ENCODE assay signal across 8 cellular contexts in genomic region chr1:10793129-10793651, GRCh38. TPM values are rescaled to one million over a fixed set of nuclear protein-coding genes. Genes with fewer than 3 reads are reported as not detected.
A peak's percentile ranks its signal among the peaks of the same experiment; 100 is the strongest.
DNase-seq lines count a peak whose midpoint lies in the region; ATAC-seq and TF ChIP-seq lines count a peak whose summit lies in the region.

No MANE protein-coding gene starts in this region.

- H3K36me3 ChIP-seq in fibroblast of lung (ENCODE audit: control insufficient read depth, insufficient read depth, low read length), result no peaks in the 10 kb centered on the region

- H3K9ac ChIP-seq in fibroblast of lung (ENCODE audit: insufficient read depth, low read length), result no peak overlapping the region

- H3K4me3 ChIP-seq in fibroblast of lung (replicated peaks in 1 of 4; ENCODE audit: control extremely low read depth in 1 of 4, insufficient read depth in 1 of 4, low read depth in 3 of 4, low read length in 4 of 4), result no peak overlapping the region
- peak overlapping the region; percentile 48 to 73 (median 55) for H3K4me3 ChIP-seq in skin epidermis

- no peak overlapping the region for H2AFZ ChIP-seq in fibroblast of lung (ENCODE audit: low read length)

- H3K27ac ChIP-seq in fibroblast of lung (ENCODE audit: insufficient read depth, low read length) (no peak overlapping the region), skin epidermis (peak overlapping the region in 17 of 21 experiments; percentile 70 to 93 (median 85))

- H3K79me2 ChIP-seq in fibroblast of lung (ENCODE audit: control insufficient read depth, insufficient read depth, low read length), result no peaks in the 10 kb centered on the region

- no peak for TF ChIP-seq CTCF in fibroblast of lung (conservative IDR thresholded peaks at IDR 0.05 in 1 of 2, IDR thresholded peaks at IDR 0.05 in 1 of 2; ENCODE audit: low read depth in 1 of 2, low read length in 2 of 2)

- DNase-seq in NCI-H2171 treated with DMSO at 0.1 percent for 48 hours (lab: John Stamatoyannopoulos, UW), result peak; percentile 68
- no peak for DNase-seq in NCI-H2171 (lab: John Stamatoyannopoulos, UW)
- peak; percentile 44 for DNase-seq in NOMO-1 treated with DMSO at 0.1 percent for 48 hours (lab: John Stamatoyannopoulos, UW; ENCODE audit: unreplicated experiment)
- DNase-seq in fibroblast of lung (ENCODE audit: low read depth in 2 of 2), result peak; percentile 29 to 35
- DNase-seq in activated CD4-positive, CD25-positive, alpha-beta regulatory T cell (lab: John Stamatoyannopoulos, UW), result no peak
- DNase-seq in occipital lobe (lab: John Stamatoyannopoulos, UW), result no peak

- no peak overlapping the region for H3K4me2 ChIP-seq in fibroblast of lung (ENCODE audit: extremely low read depth, insufficient read depth, low read length)

- no peaks in the 10 kb centered on the region for H4K20me1 ChIP-seq in fibroblast of lung (ENCODE audit: control insufficient read depth, extremely low read depth, insufficient read depth, low read length)

- peaks cover 29% of the 10 kb centered on the region for H3K27me3 ChIP-seq in fibroblast of lung (ENCODE audit: control insufficient read depth, insufficient read depth, low read length)

- no peaks in the 10 kb centered on the region for H3K9me3 ChIP-seq in fibroblast of lung (ENCODE audit: control insufficient read depth, insufficient read depth, low read depth, low read length)

- no peak for ATAC-seq in HG02884 (IDR thresholded peaks at IDR 0.05; ENCODE audit: unreplicated experiment)

- peaks cover 3% of the 10 kb centered on the region for H3K4me1 ChIP-seq in fibroblast of lung (ENCODE audit: control insufficient read depth, extremely low read depth, insufficient read depth, low read length)

RNA-seq across cellular contexts. Expression of gene CASZ1, which starts 3.3 kb away (rescaled TPM):
- total RNA-seq in fibroblast of lung (0.50 TPM in 1 of 2 replicates, not detected in the other), occipital lobe (0.62 TPM)
- 0.08 and 0.34 TPM in 2 replicates for polyA plus RNA-seq in fibroblast of lung
- 0.13 and 0.15 TPM in 2 replicates for polyA plus RNA-seq in fibroblast of lung (2012)
- 0.19 and 0.27 TPM in 2 replicates for polyA minus RNA-seq in fibroblast of lung (ENCODE audit: low replicate concordance)

Comparison
In these comparisons a context has a peak if more than half of its experiments do, and no peak if none do; other contexts are left out.
1. DNase-seq: peak in NCI-H2171 treated with DMSO at 0.1 percent for 48 hours (single experiment), NOMO-1 treated with DMSO at 0.1 percent for 48 hours (single experiment) and fibroblast of lung (2 of 2); none in NCI-H2171 (single experiment), activated CD4-positive, CD25-positive, alpha-beta regulatory T cell (0 of 4) and occipital lobe (single experiment).
2. H3K4me3 ChIP-seq: peak in skin epidermis (7 of 7); none in fibroblast of lung (0 of 4).